ENCODE assay signal across 9 cellular contexts in genomic region chr3:9902372-9903237, GRCh38. TPM values are rescaled to one million over a fixed set of nuclear protein-coding genes. Genes with fewer than 3 reads are reported as not detected.
DNase-seq lines count a peak whose midpoint lies in the region; ATAC-seq and TF ChIP-seq lines count a peak whose summit lies in the region.
"Had no signal": no experiment of that assay in that cellular context is flagged by ENCODE, and none has a peak within 500 bp of the region (broad histone marks: within the 10 kb centered on the region; RNA-seq: fewer than 3 reads in every experiment).

TSS of gene IL17RE (plus strand) at chr3:9902848. CDS start at chr3:9902933, 85 bp downstream.

- peaks cover 18 to 37% (median 29%) of the 10 kb centered on the region in 3 donors for H3K4me1 Mint-ChIP-seq in CD8-positive, alpha-beta memory T cell
- peaks cover 24% of the 10 kb centered on the region for H3K4me1 Mint-ChIP-seq in osteocyte (ENCODE audit: unreplicated experiment)

- peak within 1 kb of the TSS; percentile 52 to 88 (median 82) for H3K4me3 Mint-ChIP-seq in CD8-positive, alpha-beta memory T cell
- no peak within 1 kb of the TSS for H3K4me3 Mint-ChIP-seq in osteocyte (ENCODE audit: unreplicated experiment)
- H3K4me3 Mint-ChIP-seq: activated B cell treated with CpG ODN at 0.5 μM for 24 hours had no signal

- H3K4me1 ChIP-seq in CD8-positive, alpha-beta memory T cell (ENCODE audit: insufficient read depth, low read length), result peaks cover 19% of the 10 kb centered on the region
- peaks cover 7% of the 10 kb centered on the region for H3K4me1 ChIP-seq in OCI-LY7 (ENCODE audit: insufficient read depth, low read length, poor library complexity, severe bottlenecking)

- 0 out of 2 replicates have a peak within 1 kb of the TSS, but pooled peaks have one; percentile 10 for H3K4me2 ChIP-seq in OCI-LY7 (ENCODE audit: low read length)

- H3K27ac Mint-ChIP-seq in CD8-positive, alpha-beta memory T cell, result peak within 1 kb of the TSS; percentile 22 to 94 (median 84)
- peak within 1 kb of the TSS; percentile 59 for H3K27ac Mint-ChIP-seq in osteocyte (ENCODE audit: unreplicated experiment)
- H3K27ac Mint-ChIP-seq: activated B cell treated with CpG ODN at 0.5 μM for 24 hours had no signal

- H3K27me3 Mint-ChIP-seq in CD8-positive, alpha-beta memory T cell, result no peaks in the 10 kb centered on the region
- no peaks in the 10 kb centered on the region for H3K27me3 Mint-ChIP-seq in osteocyte (ENCODE audit: unreplicated experiment)
- H3K27me3 Mint-ChIP-seq: activated B cell treated with CpG ODN at 0.5 μM for 24 hours had no signal

- no peak within 1 kb of the TSS for H3K27ac ChIP-seq in CD8-positive, alpha-beta memory T cell (ENCODE audit: low read depth, low read length)
- no peak within 1 kb of the TSS for H3K27ac ChIP-seq in OCI-LY7 (ENCODE audit: low read depth, low read length, poor library complexity, severe bottlenecking)
- H3K27ac ChIP-seq in epithelial cell of prostate, result peak within 1 kb of the TSS; percentile 51

- BruUV-seq in OCI-LY7 (replicated peaks; lab: Mats Ljungman, UMichigan), result no TSS peak

- H3K4me3 ChIP-seq in CD8-positive, alpha-beta memory T cell (ENCODE audit: low read length), result no peak within 1 kb of the TSS
- H3K4me3 ChIP-seq in OCI-LY7 (ENCODE audit: low read depth, low read length, poor library complexity, severe bottlenecking), result no peak within 1 kb of the TSS

- no peak for DNase-seq in CD8-positive, alpha-beta memory T cell
- DNase-seq in OCI-LY7 (ENCODE audit: low spot score) (no peak), epithelial cell of prostate (ENCODE audit: low read depth, low spot score) (no peak), osteocyte (ENCODE audit: extremely low spot score, unreplicated experiment) (no peak), GM19238 (ENCODE audit: insufficient read length, low spot score) (no peak), CD1c-positive myeloid dendritic cell (ENCODE audit: extremely low spot score) (no peak)
- DNase-seq: activated B cell treated with CpG ODN at 0.5 μM for 24 hours had no signal

- H3K9me3 ChIP-seq in CD8-positive, alpha-beta memory T cell (ENCODE audit: low read length), result no peaks in the 10 kb centered on the region
- no peaks in the 10 kb centered on the region for H3K9me3 ChIP-seq in OCI-LY7 (ENCODE audit: low read length)

- CTCF ChIA-PET in CD8-positive, alpha-beta memory T cell (lab: Charles Lee), result interaction anchor here (0.6 to 2.1 kb wide), 2 partner anchors 30 to 151 kb away, joined by 3 to 5 read pairs; no protein-coding TSS in a partner anchor
- CTCF ChIA-PET in OCI-LY7 (lab: Charles Lee; ENCODE audit: unreplicated experiment), result no interaction called here

- H2AFZ ChIP-seq in OCI-LY7 (ENCODE audit: low read length), result no peak within 1 kb of the TSS

- no peaks in the 10 kb centered on the region for H3K9me3 Mint-ChIP-seq in CD8-positive, alpha-beta memory T cell
- H3K9me3 Mint-ChIP-seq in osteocyte (ENCODE audit: unreplicated experiment), result no peaks in the 10 kb centered on the region
- H3K9me3 Mint-ChIP-seq: activated B cell treated with CpG ODN at 0.5 μM for 24 hours had no signal

- no peaks in the 10 kb centered on the region for H3K79me2 ChIP-seq in OCI-LY7 (ENCODE audit: insufficient read depth, low read depth, low read length)

- intact Hi-C loops in OCI-LY7 (cut with micrococcal nuclease; ENCODE audit: unreplicated experiment), result no loop called here

- no peaks in the 10 kb centered on the region for H3K36me3 Mint-ChIP-seq in CD8-positive, alpha-beta memory T cell
- H3K36me3 Mint-ChIP-seq in osteocyte (ENCODE audit: unreplicated experiment), result no peaks in the 10 kb centered on the region

- ATAC-seq in GM19467 (IDR thresholded peaks at IDR 0.05; ENCODE audit: unreplicated experiment), result no peak
- ATAC-seq in HG03108 (IDR thresholded peaks at IDR 0.05; ENCODE audit: unreplicated experiment), result no peak

- TF ChIP-seq CTCF in OCI-LY7 (conservative IDR thresholded peaks at IDR 0.05; ENCODE audit: low read length) (no peak), osteocyte (IDR thresholded peaks at IDR 0.05) (no peak)

- no peaks in the 10 kb centered on the region for H3K9me2 ChIP-seq in OCI-LY7 (ENCODE audit: insufficient read depth, low read length)

- POLR2A ChIA-PET in CD8-positive, alpha-beta memory T cell (lab: Charles Lee), result interaction anchor here (0.5 to 1.5 kb wide), 2 partner anchors 11 to 270 kb away, joined by 6 to 8 read pairs; no protein-coding TSS in a partner anchor
- POLR2A ChIA-PET in OCI-LY7 (lab: Charles Lee), result interaction anchor here (0.6 to 0.7 kb wide), 2 partner anchors 13 to 29 kb away, joined by 3 read pairs; no protein-coding TSS in a partner anchor

- no peaks in the 10 kb centered on the region for H3K27me3 ChIP-seq in CD8-positive, alpha-beta memory T cell (ENCODE audit: insufficient read depth, low read length, poor library complexity, severe bottlenecking)

- no peaks in the 10 kb centered on the region for H4K20me1 ChIP-seq in OCI-LY7 (ENCODE audit: insufficient read depth, low read length)

- no peaks in the 10 kb centered on the region for H3K36me3 ChIP-seq in CD8-positive, alpha-beta memory T cell (ENCODE audit: insufficient read depth, low read length)
- no peaks in the 10 kb centered on the region for H3K36me3 ChIP-seq in OCI-LY7 (ENCODE audit: insufficient read depth, low read length)

RNA-seq across cellular contexts. Expression of gene IL17RE, which starts in this region (rescaled TPM):
- 1 to 10 TPM in 1 of 2 experiments, under 1 TPM in 1; 0.47 to 1.2 TPM for total RNA-seq in CD8-positive, alpha-beta memory T cell
- 1.2 TPM for polyA plus RNA-seq in CD8-positive, alpha-beta memory T cell
- total RNA-seq in OCI-LY7 (2014; rRNA removed; shearing (Covaris generic)), result 0.06 TPM in 1 of 2 replicates, not detected in the other
- total RNA-seq in OCI-LY7 (2022) (0.53 and 1.1 TPM in 2 replicates), osteocyte (0.89 and 1.4 TPM in 2 replicates)
